14 cellular contexts compared by ENCODE assay signal in genomic region chr19:1232231-1232637, GRCh38. TPM values are rescaled to one million over a fixed set of nuclear protein-coding genes. Genes with fewer than 3 reads are reported as not detected.
DNase-seq lines count a peak whose midpoint lies in the region; ATAC-seq and TF ChIP-seq lines count a peak whose summit lies in the region.
"Had no signal": no experiment of that assay in that cellular context is flagged by ENCODE, and none has a peak within 500 bp of the region (broad histone marks: within the 10 kb centered on the region; RNA-seq: fewer than 3 reads in every experiment).

No MANE protein-coding gene starts in this region.

- no CpG with 5 or more reads among the region's 5 CpGs for WGBS in neuronal stem cell (ENCODE audit: extremely low coverage in 2 of 2, insufficient read length in 2 of 2, insufficient replicate concordance in 1 of 2), 2 donors

- DNase-seq in A673 (ENCODE audit: low spot score) (no peak), Panc1 (ENCODE audit: low read depth, low spot score) (no peak), glutamatergic neuron (no peak), neuronal stem cell (ENCODE audit: low spot score) (no peak), NCI-H2171 treated with DMSO at 0.1 percent for 48 hours (lab: John Stamatoyannopoulos, UW) (no peak), PC-9 (no peak)
- DNase-seq: AML-193, H9, kidney glomerular epithelial cell, MM.1S, NCI-H2227 treated with DMSO at 0.1 percent for 48 hours had no signal

- H3K4me1 ChIP-seq in A673 (ENCODE audit: insufficient read depth, low read length, poor library complexity, severe bottlenecking) (peaks cover 7% of the 10 kb centered on the region), Panc1 (ENCODE audit: control insufficient read depth, insufficient read depth, low read length) (peaks cover 14% of the 10 kb centered on the region), neuronal stem cell (ENCODE audit: control insufficient read depth in 2 of 2, insufficient read depth in 1 of 2, low read depth in 1 of 2, low read length in 2 of 2) (peaks cover 8% of the 10 kb centered on the region in 2 donors), PC-9 (replicated peaks; ENCODE audit: insufficient read depth) (0 out of 2 replicates have a peak, but pooled peaks cover 6% of the 10 kb centered on the region)

- H3K79me1 ChIP-seq in neuronal stem cell (ENCODE audit: low read depth, low read length): peaks cover 34% of the 10 kb centered on the region

- H3K4ac ChIP-seq in neuronal stem cell (ENCODE audit: low read length): no peak overlapping the region

- H2BK12ac ChIP-seq in neuronal stem cell (ENCODE audit: low read length): no peak overlapping the region

- no peak overlapping the region for H4K91ac ChIP-seq in neuronal stem cell (ENCODE audit: low read depth, low read length, poor library complexity)

- H2BK5ac ChIP-seq in neuronal stem cell (ENCODE audit: low read length): peak overlapping the region; percentile 48

- H3K36me3 ChIP-seq in A673 (ENCODE audit: insufficient read depth, low read length, poor library complexity, severe bottlenecking) (peaks cover 18% of the 10 kb centered on the region), Panc1 (ENCODE audit: control insufficient read depth, insufficient read depth, low read length) (no peaks in the 10 kb centered on the region), neuronal stem cell (replicated peaks in 1 of 2; ENCODE audit: control insufficient read depth in 2 of 2, insufficient read depth in 2 of 2, low read length in 2 of 2) (peaks cover 46 to 65% of the 10 kb centered on the region in 2 donors), PC-9 (ENCODE audit: low read depth) (no peaks in the 10 kb centered on the region)

- BruUV-seq in A673 (replicated peaks; lab: Mats Ljungman, UMichigan) (no TSS peak), Panc1 (replicated peaks; lab: Mats Ljungman, UMichigan) (no TSS peak), PC-9 (replicated peaks; lab: Mats Ljungman, UMichigan) (no TSS peak)

- in situ Hi-C loops in Panc1 (cut with HindIII; ENCODE audit: low pct_unique_long_range_greater_than_20kb, low sequenced_read_pairs): no loop called here

- H3K23ac ChIP-seq in neuronal stem cell (ENCODE audit: low read depth, low read length, poor library complexity): no peak overlapping the region

- peak; percentile 47 for ATAC-seq in Panc1
- no peak for ATAC-seq in GM18505 (IDR thresholded peaks at IDR 0.05; ENCODE audit: unreplicated experiment)
- ATAC-seq in GM19351 (IDR thresholded peaks at IDR 0.05; ENCODE audit: unreplicated experiment): no peak
- ATAC-seq: activated T-helper 17 cell treated with anti-CD3 and anti-CD28 coated beads, Interleukin-2, amount 50 U/mL, for 72 hours had no signal

- H3K9me3 ChIP-seq in A673 (ENCODE audit: low read depth, low read length, poor library complexity, severe bottlenecking): no peaks in the 10 kb centered on the region
- H3K9me3 ChIP-seq in Panc1 (ENCODE audit: control insufficient read depth, insufficient read depth, low read depth, low read length): no peaks in the 10 kb centered on the region
- no peaks in the 10 kb centered on the region for H3K9me3 ChIP-seq in neuronal stem cell (replicated peaks in 1 of 2; ENCODE audit: control insufficient read depth in 2 of 2, insufficient read depth in 1 of 2, low read depth in 1 of 2, low read length in 2 of 2)
- no peaks in the 10 kb centered on the region for H3K9me3 ChIP-seq in PC-9 (ENCODE audit: insufficient read depth, low read depth)

- no peak overlapping the region for H3K9ac ChIP-seq in neuronal stem cell (ENCODE audit: low read depth, low read length, poor library complexity)

- H3K9me3 Mint-ChIP-seq in glutamatergic neuron (ENCODE audit: unreplicated experiment): peaks cover 8% of the 10 kb centered on the region
- H3K9me3 Mint-ChIP-seq: activated T-helper 17 cell treated with anti-CD3 and anti-CD28 coated beads, Interleukin-2, amount 50 U/mL, for 72 hours; H9 had no signal

- POLR2A ChIA-PET in A673 (lab: Charles Lee; ENCODE audit: low non-redundant PET): no interaction called here
- POLR2A ChIA-PET in Panc1 (lab: Charles Lee): no interaction called here
- POLR2A ChIA-PET in PC-9 (lab: Charles Lee; ENCODE audit: unreplicated experiment): no interaction called here

- H3K27ac Mint-ChIP-seq in glutamatergic neuron (ENCODE audit: unreplicated experiment): peak overlapping the region; percentile 43
- H3K27ac Mint-ChIP-seq: activated T-helper 17 cell treated with anti-CD3 and anti-CD28 coated beads, Interleukin-2, amount 50 U/mL, for 72 hours had no signal

- H3K27ac ChIP-seq in A673 (ENCODE audit: low read depth, low read length, poor library complexity, severe bottlenecking) (peak overlapping the region; percentile 19), Panc1 (ENCODE audit: low read length) (peak overlapping the region; percentile 61), neuronal stem cell (replicated peaks; ENCODE audit: low read length) (no peak overlapping the region), PC-9 (no peak overlapping the region)

- H3K14ac ChIP-seq in neuronal stem cell (ENCODE audit: low read length): peak overlapping the region; percentile 47

- H3K4me1 Mint-ChIP-seq in glutamatergic neuron (ENCODE audit: low read depth, unreplicated experiment): peaks cover 6% of the 10 kb centered on the region
- H3K4me1 Mint-ChIP-seq: activated T-helper 17 cell treated with anti-CD3 and anti-CD28 coated beads, Interleukin-2, amount 50 U/mL, for 72 hours had no signal

- peaks cover 7% of the 10 kb centered on the region for H3K27me3 Mint-ChIP-seq in glutamatergic neuron (ENCODE audit: unreplicated experiment)
- H3K27me3 Mint-ChIP-seq: activated T-helper 17 cell treated with anti-CD3 and anti-CD28 coated beads, Interleukin-2, amount 50 U/mL, for 72 hours had no signal

- CTCF ChIA-PET in A673 (lab: Charles Lee): interaction anchor here (0.8 kb wide), 1 partner anchor 12 kb away, joined by 3 read pairs; no protein-coding TSS in a partner anchor
- CTCF ChIA-PET in Panc1 (lab: Charles Lee): no interaction called here
- CTCF ChIA-PET in PC-9 (lab: Charles Lee): interaction anchor here (0.5 kb wide), 1 partner anchor 119 kb away, joined by 6 read pairs; no protein-coding TSS in a partner anchor

- no peak overlapping the region for H3K18ac ChIP-seq in neuronal stem cell (ENCODE audit: low read length)

- no peaks in the 10 kb centered on the region for H3K36me3 Mint-ChIP-seq in glutamatergic neuron (ENCODE audit: unreplicated experiment)

- no peak overlapping the region for H2BK120ac ChIP-seq in neuronal stem cell (ENCODE audit: low read depth, low read length)

- H3K9me2 ChIP-seq in PC-9 (ENCODE audit: insufficient read depth): no peaks in the 10 kb centered on the region

- no peak overlapping the region for H2BK15ac ChIP-seq in neuronal stem cell (ENCODE audit: low read length)

- TF ChIP-seq POLR2A in GM18505 (IDR thresholded peaks at IDR 0.05; ENCODE audit: borderline replicate concordance, extremely low read depth, insufficient read depth, insufficient read length): no peak

- H3K4me2 ChIP-seq in neuronal stem cell (ENCODE audit: insufficient read depth, low read length, poor library complexity, severe bottlenecking) (no peak overlapping the region), PC-9 (no peak overlapping the region)

- no peaks in the 10 kb centered on the region for H3K79me2 ChIP-seq in PC-9 (ENCODE audit: low read depth)

- no peaks in the 10 kb centered on the region for H3K27me3 ChIP-seq in A673 (replicated peaks; ENCODE audit: insufficient read depth, low read depth, low read length, poor library complexity)
- no peaks in the 10 kb centered on the region for H3K27me3 ChIP-seq in Panc1 (ENCODE audit: control insufficient read depth, insufficient read depth, low read length)
- H3K27me3 ChIP-seq in neuronal stem cell (ENCODE audit: control insufficient read depth in 3 of 3, insufficient read depth in 3 of 3, low read depth in 1 of 3, low read length in 3 of 3): no peaks in the 10 kb centered on the region
- no peaks in the 10 kb centered on the region for H3K27me3 ChIP-seq in PC-9 (ENCODE audit: insufficient read depth, low read depth)

- H3K4me3 Mint-ChIP-seq in glutamatergic neuron (ENCODE audit: unreplicated experiment): peak overlapping the region; percentile 30
- H3K4me3 Mint-ChIP-seq: activated T-helper 17 cell treated with anti-CD3 and anti-CD28 coated beads, Interleukin-2, amount 50 U/mL, for 72 hours; H9 had no signal

- intact Hi-C loops in A673 (cut with micrococcal nuclease; ENCODE audit: unreplicated experiment): no loop called here
- intact Hi-C loops in Panc1 (cut with micrococcal nuclease; ENCODE audit: unreplicated experiment): no loop called here
- intact Hi-C loops in PC-9 (cut with micrococcal nuclease; ENCODE audit: unreplicated experiment): no loop called here

- H2AFZ ChIP-seq in neuronal stem cell (ENCODE audit: low read length): no peak overlapping the region
- H2AFZ ChIP-seq in PC-9: no peak overlapping the region

- H4K8ac ChIP-seq in neuronal stem cell (ENCODE audit: low read depth, low read length): peak overlapping the region; percentile 92

- no peaks in the 10 kb centered on the region for H4K20me1 ChIP-seq in PC-9 (ENCODE audit: insufficient read depth)

- H2AK5ac ChIP-seq in neuronal stem cell (ENCODE audit: low read depth, low read length): no peak overlapping the region

- TF ChIP-seq CTCF in A673 (conservative IDR thresholded peaks at IDR 0.05; ENCODE audit: low read depth, low read length) (no peak), Panc1 (IDR thresholded peaks at IDR 0.05) (no peak), glutamatergic neuron (IDR thresholded peaks at IDR 0.05; ENCODE audit: partially characterized antibody, unreplicated experiment) (no peak), PC-9 (conservative IDR thresholded peaks at IDR 0.05) (no peak)

- H3F3A ChIP-seq in PC-9 (ENCODE audit: insufficient read depth, low read depth): peaks cover 9% of the 10 kb centered on the region

- no peak overlapping the region for H3K4me3 ChIP-seq in A673 (ENCODE audit: low read depth, low read length, poor library complexity, severe bottlenecking)
- no peak overlapping the region for H3K4me3 ChIP-seq in Panc1 (ENCODE audit: low read depth in 2 of 2, low read length in 2 of 2)
- H3K4me3 ChIP-seq in neuronal stem cell (ENCODE audit: low read length in 2 of 2): no peak overlapping the region
- no peak overlapping the region for H3K4me3 ChIP-seq in PC-9

RNA-seq across cellular contexts. Expression of gene CBARP, which starts 5.6 kb away (rescaled TPM):
- total RNA-seq in A673 (2021): 13.3 and 15.0 TPM in 2 replicates
- 14.5 TPM for total RNA-seq in Panc1 (2021; ENCODE audit: unreplicated experiment)
- polyA plus RNA-seq in Panc1 (2012; ENCODE audit: insufficient read length): 16.4 TPM
- total RNA-seq in glutamatergic neuron (ENCODE audit: unreplicated experiment): 74.7 TPM
- 14.0 TPM for polyA plus RNA-seq in neuronal stem cell (2013, experiment 1 of 2)
- polyA plus RNA-seq in neuronal stem cell (2013, experiment 2 of 2): 12.8 TPM
- 1.8 and 1.9 TPM in 2 replicates for total RNA-seq in PC-9 (2021)

RNA-seq across cellular contexts. Expression of gene ATP5F1D, which starts 9.3 kb away (rescaled TPM):
- total RNA-seq in A673 (2021): 237 and 250 TPM in 2 replicates
- total RNA-seq in Panc1 (2021; ENCODE audit: unreplicated experiment): 218 TPM
- polyA plus RNA-seq in Panc1 (2012; ENCODE audit: insufficient read length): 365 TPM
- total RNA-seq in glutamatergic neuron (ENCODE audit: unreplicated experiment): 129 TPM
- polyA plus RNA-seq in neuronal stem cell (2013, experiment 1 of 2): 106 TPM
- 101 TPM for polyA plus RNA-seq in neuronal stem cell (2013, experiment 2 of 2)
- 157 and 214 TPM in 2 replicates for total RNA-seq in PC-9 (2021)

RNA-seq across cellular contexts. Expression of gene MIDN, which starts 16.1 kb away (rescaled TPM):
- total RNA-seq in A673 (2021) (156 and 169 TPM in 2 replicates), Panc1 (2021; ENCODE audit: unreplicated experiment) (118 TPM), glutamatergic neuron (ENCODE audit: unreplicated experiment) (325 TPM), PC-9 (2021) (61.4 and 92.0 TPM in 2 replicates)
- 76.9 TPM for polyA plus RNA-seq in Panc1 (2012; ENCODE audit: insufficient read length)
- polyA plus RNA-seq in neuronal stem cell (2013, experiment 1 of 2): 98.3 TPM
- 99.9 TPM for polyA plus RNA-seq in neuronal stem cell (2013, experiment 2 of 2)

RNA-seq across cellular contexts. Expression of gene STK11, which starts 26.7 kb away (rescaled TPM):
- total RNA-seq in A673 (2021): 64.9 and 73.2 TPM in 2 replicates
- 116 TPM for total RNA-seq in Panc1 (2021; ENCODE audit: unreplicated experiment)
- 141 TPM for polyA plus RNA-seq in Panc1 (2012; ENCODE audit: insufficient read length)
- total RNA-seq in glutamatergic neuron (ENCODE audit: unreplicated experiment): 48.2 TPM
- polyA plus RNA-seq in neuronal stem cell (2013, experiment 1 of 2): 35.0 TPM
- polyA plus RNA-seq in neuronal stem cell (2013, experiment 2 of 2): 34.0 TPM
- 53.0 and 59.5 TPM in 2 replicates for total RNA-seq in PC-9 (2021)

RNA-seq across cellular contexts. Expression of gene CIRBP, which starts 36.9 kb away (rescaled TPM):
- total RNA-seq in A673 (2021) (287 and 386 TPM in 2 replicates), Panc1 (2021; ENCODE audit: unreplicated experiment) (66.6 TPM), glutamatergic neuron (ENCODE audit: unreplicated experiment) (341 TPM), PC-9 (2021) (86.9 and 143 TPM in 2 replicates)
- polyA plus RNA-seq in Panc1 (2012; ENCODE audit: insufficient read length): 101 TPM
- 218 TPM for polyA plus RNA-seq in neuronal stem cell (2013, experiment 1 of 2)
- 217 TPM for polyA plus RNA-seq in neuronal stem cell (2013, experiment 2 of 2)

Comparison
In these comparisons a context has a peak if more than half of its experiments do, and no peak if none do; other contexts are left out.
1. H3K27ac ChIP-seq: peak in A673 (single experiment) and Panc1 (single experiment); none in neuronal stem cell (single experiment) and PC-9 (single experiment).